1 cellular context compared by ENCODE assay signal in genomic region chr4:83232087-83232486, GRCh38.
TF ChIP-seq lines count a peak whose summit lies in the region.

No MANE protein-coding gene starts in this region.

TF ChIP-seq in HepG2, 621 proteins besides CTCF, POLR2A, EP300 and RAD21:
- TF ChIP-seq PRMT3 (CRISPR knock-in tag; IDR thresholded peaks at IDR 0.05; ENCODE audit: borderline replicate concordance, low read depth) (no peak), HNRNPH1 (optimal IDR thresholded peaks at IDR 0.05; ENCODE audit: low read depth, low read length) (no peak), ZNF646 (CRISPR knock-in tag; IDR thresholded peaks at IDR 0.05) (no peak), DRAP1 (CRISPR knock-in tag; IDR thresholded peaks at IDR 0.05) (no peak), RAD51 (IDR thresholded peaks at IDR 0.05; ENCODE audit: borderline replicate concordance) (no peak)
